8 cellular contexts compared by ENCODE assay signal in genomic region chr15:41934843-41935242, GRCh38. TPM values are rescaled to one million over a fixed set of nuclear protein-coding genes. Genes with fewer than 3 reads are reported as not detected.
DNase-seq lines count a peak whose midpoint lies in the region; ATAC-seq and TF ChIP-seq lines count a peak whose summit lies in the region.

No MANE protein-coding gene starts in this region.

- TF ChIP-seq RAD21 in HCT116 (IDR thresholded peaks at IDR 0.05; ENCODE audit: low read depth): no peak

- CTCF ChIA-PET in HCT116 (lab: Charles Lee): no interaction called here

- ATAC-seq in HCT116: peak; percentile 20
- peak; percentile 57 for ATAC-seq in central memory CD8-positive, alpha-beta T cell (replicated peaks; ENCODE audit: extremely low read depth, poor library complexity, severe bottlenecking)
- no peak for ATAC-seq in gastrocnemius medialis
- no peak for ATAC-seq in HG02588 (IDR thresholded peaks at IDR 0.05; ENCODE audit: unreplicated experiment)
- ATAC-seq in GM21367 (IDR thresholded peaks at IDR 0.05; ENCODE audit: unreplicated experiment): no peak

- H3K4me3 ChIP-seq in HCT116 (replicated peaks in 1 of 2; ENCODE audit: low read depth in 1 of 2, low read length in 2 of 2): 0 out of 4 replicates have a peak overlapping the region, but pooled peaks of 1 of the 2 experiments have one; percentile 7
- no peak overlapping the region for H3K4me3 ChIP-seq in gastrocnemius medialis

- in situ Hi-C loops in gastrocnemius medialis (cut with MboI; ENCODE audit: low sequenced_read_pairs in 4 of 4): no loop called here

- no peak for TF ChIP-seq POLR2A in HCT116 (IDR thresholded peaks at IDR 0.05; ENCODE audit: borderline replicate concordance, extremely low read depth, insufficient read depth, insufficient read length)
- no peak for TF ChIP-seq POLR2A in gastrocnemius medialis (IDR thresholded peaks at IDR 0.05)

- H3K9me3 ChIP-seq in HCT116 (ENCODE audit: control insufficient read depth in 1 of 2, insufficient read depth in 1 of 2, low read depth in 1 of 2, low read length in 2 of 2) (no peaks in the 10 kb centered on the region; a peak in 1 of 4 replicates), gastrocnemius medialis (no peaks in the 10 kb centered on the region)

- no peak overlapping the region for H2AFZ ChIP-seq in HCT116 (ENCODE audit: low read depth, low read length, poor library complexity, severe bottlenecking)

- no TSS peak for BruUV-seq in HCT116 (replicated peaks; lab: Mats Ljungman, UMichigan)

- no peaks in the 10 kb centered on the region for H3K9me3 Mint-ChIP-seq in central memory CD8-positive, alpha-beta T cell

- H3K4me1 ChIP-seq in HCT116 (ENCODE audit: control insufficient read depth in 1 of 2, insufficient read depth in 2 of 2, low read length in 2 of 2): peaks cover 46 to 91% of the 10 kb centered on the region in 2 experiments
- peaks cover 13 to 41% of the 10 kb centered on the region in 2 donors for H3K4me1 ChIP-seq in gastrocnemius medialis

- DNase-seq in HCT116 (ENCODE audit: low read depth, low spot score): no peak
- peak; percentile 57 for DNase-seq in activated CD4-positive, CD25-positive, alpha-beta regulatory T cell treated with anti-CD3 and anti-CD28 coated beads, Interleukin-2, amount 50 U/mL, for 72 hours
- peak; percentile 45 to 63 for DNase-seq in central memory CD8-positive, alpha-beta T cell (ENCODE audit: low spot score in 2 of 2)
- no peak for DNase-seq in gastrocnemius medialis
- DNase-seq in DMS79 treated with DMSO at 0.1 percent for 48 hours (lab: John Stamatoyannopoulos, UW): no peak
- no peak for DNase-seq in SIG-M5 (lab: John Stamatoyannopoulos, UW)

- peaks cover 47% of the 10 kb centered on the region for H3K4me1 Mint-ChIP-seq in central memory CD8-positive, alpha-beta T cell

- peak overlapping the region; percentile 51 for H3K9ac ChIP-seq in HCT116 (ENCODE audit: low read length)

- H4K20me1 ChIP-seq in HCT116 (ENCODE audit: insufficient read depth): no peaks in the 10 kb centered on the region

- no peak overlapping the region for H3K27ac ChIP-seq in HCT116 (ENCODE audit: low read depth, low read length)
- peak overlapping the region; percentile 43 to 69 (median 66) for H3K27ac ChIP-seq in gastrocnemius medialis

- peak overlapping the region; percentile 92 for H3K27ac Mint-ChIP-seq in central memory CD8-positive, alpha-beta T cell (ENCODE audit: low read depth)

- H3K36me3 Mint-ChIP-seq in central memory CD8-positive, alpha-beta T cell (ENCODE audit: insufficient read depth): peaks cover 19% of the 10 kb centered on the region

- H3K9me2 ChIP-seq in HCT116 (ENCODE audit: insufficient read depth): no peaks in the 10 kb centered on the region

- peaks cover 0 to 4% of the 10 kb centered on the region in 2 experiments; a peak in 1 of 4 replicates for H3K36me3 ChIP-seq in HCT116 (ENCODE audit: control insufficient read depth in 1 of 2, insufficient read depth in 2 of 2, low read length in 2 of 2)
- H3K36me3 ChIP-seq in gastrocnemius medialis: no peaks in the 10 kb centered on the region

- H3K27me3 Mint-ChIP-seq in central memory CD8-positive, alpha-beta T cell: no peaks in the 10 kb centered on the region

- peaks cover 52% of the 10 kb centered on the region; the same call in 1 of the 2 replicates for H3K79me2 ChIP-seq in HCT116 (ENCODE audit: insufficient read depth, low read length)

- H3K4me2 ChIP-seq in HCT116 (ENCODE audit: low read length): peak overlapping the region; percentile 78

- TF ChIP-seq CTCF in HCT116 (IDR thresholded peaks at IDR 0.05 in 2 of 3, conservative IDR thresholded peaks at IDR 0.05 in 1 of 3; ENCODE audit: borderline replicate concordance in 1 of 3, insufficient read depth in 1 of 3, low read depth in 2 of 3, low read length in 2 of 3) (no peak), gastrocnemius medialis (IDR thresholded peaks at IDR 0.05 in 4 of 5, conservative IDR thresholded peaks at IDR 0.05 in 1 of 5) (no peak)

- POLR2A ChIA-PET in HCT116 (lab: Charles Lee): interaction anchor here (1.1 kb wide), 1 partner anchor 16 kb away, joined by 3 read pairs; no protein-coding TSS in a partner anchor

- H3K27me3 ChIP-seq in HCT116 (ENCODE audit: insufficient read depth, low read length) (no peaks in the 10 kb centered on the region), gastrocnemius medialis (no peaks in the 10 kb centered on the region)

- H3K4me3 Mint-ChIP-seq in central memory CD8-positive, alpha-beta T cell: peak overlapping the region; percentile 62

- RAD21 ChIA-PET in HCT116 (lab: Charles Lee; ENCODE audit: low non-redundant PET in 1 of 2, low total read pairs in 2 of 2, uncharacterized antibody in 2 of 2, unreplicated experiment in 2 of 2): no interaction called here

- intact Hi-C loops in HCT116 (cut with micrococcal nuclease): loop anchor here (5.0 kb wide), 1 partner anchor 37 kb away; the partner anchor contains the start of gene EHD4
- intact Hi-C loops in gastrocnemius medialis (cut with DNase I; ENCODE audit: low total_unique reads): no loop called here

TF ChIP-seq in HCT116, 20 proteins besides CTCF, POLR2A, EP300 and RAD21:
- TF ChIP-seq JUND (IDR thresholded peaks at IDR 0.05): no peak
- no peak for TF ChIP-seq ZBTB33 (IDR thresholded peaks at IDR 0.05; ENCODE audit: extremely low read depth, insufficient replicate concordance, low read length)
- no peak for TF ChIP-seq EZH2phosphoT487 (IDR thresholded peaks at IDR 0.05; ENCODE audit: borderline replicate concordance)
- TF ChIP-seq SIN3A (IDR thresholded peaks at IDR 0.05; ENCODE audit: low read depth): no peak
- TF ChIP-seq EZH2 (IDR thresholded peaks at IDR 0.05): no peak
- TF ChIP-seq ZFX (IDR thresholded peaks at IDR 0.05): no peak
- no peak for TF ChIP-seq FOSL1 (IDR thresholded peaks at IDR 0.05; ENCODE audit: low read depth)
- no peak for TF ChIP-seq YY1 (IDR thresholded peaks at IDR 0.05; ENCODE audit: extremely low read depth, insufficient replicate concordance, low read depth, low read length)
- no peak for TF ChIP-seq SP1 (IDR thresholded peaks at IDR 0.05; ENCODE audit: low read depth)
- no peak for TF ChIP-seq EGR1 (IDR thresholded peaks at IDR 0.05; ENCODE audit: low read depth)
- TF ChIP-seq POLR2AphosphoS5 (IDR thresholded peaks at IDR 0.05; ENCODE audit: low read depth, low read length): no peak
- TF ChIP-seq, protein P1, sequence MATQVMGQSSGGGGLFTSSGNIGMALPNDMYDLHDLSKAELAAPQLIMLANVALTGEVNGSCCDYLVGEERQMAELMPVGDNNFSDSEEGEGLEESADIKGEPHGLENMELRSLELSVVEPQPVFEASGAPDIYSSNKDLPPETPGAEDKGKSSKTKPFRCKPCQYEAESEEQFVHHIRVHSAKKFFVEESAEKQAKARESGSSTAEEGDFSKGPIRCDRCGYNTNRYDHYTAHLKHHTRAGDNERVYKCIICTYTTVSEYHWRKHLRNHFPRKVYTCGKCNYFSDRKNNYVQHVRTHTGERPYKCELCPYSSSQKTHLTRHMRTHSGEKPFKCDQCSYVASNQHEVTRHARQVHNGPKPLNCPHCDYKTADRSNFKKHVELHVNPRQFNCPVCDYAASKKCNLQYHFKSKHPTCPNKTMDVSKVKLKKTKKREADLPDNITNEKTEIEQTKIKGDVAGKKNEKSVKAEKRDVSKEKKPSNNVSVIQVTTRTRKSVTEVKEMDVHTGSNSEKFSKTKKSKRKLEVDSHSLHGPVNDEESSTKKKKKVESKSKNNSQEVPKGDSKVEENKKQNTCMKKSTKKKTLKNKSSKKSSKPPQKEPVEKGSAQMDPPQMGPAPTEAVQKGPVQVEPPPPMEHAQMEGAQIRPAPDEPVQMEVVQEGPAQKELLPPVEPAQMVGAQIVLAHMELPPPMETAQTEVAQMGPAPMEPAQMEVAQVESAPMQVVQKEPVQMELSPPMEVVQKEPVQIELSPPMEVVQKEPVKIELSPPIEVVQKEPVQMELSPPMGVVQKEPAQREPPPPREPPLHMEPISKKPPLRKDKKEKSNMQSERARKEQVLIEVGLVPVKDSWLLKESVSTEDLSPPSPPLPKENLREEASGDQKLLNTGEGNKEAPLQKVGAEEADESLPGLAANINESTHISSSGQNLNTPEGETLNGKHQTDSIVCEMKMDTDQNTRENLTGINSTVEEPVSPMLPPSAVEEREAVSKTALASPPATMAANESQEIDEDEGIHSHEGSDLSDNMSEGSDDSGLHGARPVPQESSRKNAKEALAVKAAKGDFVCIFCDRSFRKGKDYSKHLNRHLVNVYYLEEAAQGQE (IDR thresholded peaks at IDR 0.05; ENCODE audit: low read depth): no peak
- no peak for TF ChIP-seq CBX3 (IDR thresholded peaks at IDR 0.05; ENCODE audit: low read depth)

RNA-seq across cellular contexts. Expression of gene EHD4, which starts 37.5 kb away (rescaled TPM):
- total RNA-seq in HCT116 (2021; ENCODE audit: unreplicated experiment) (28.0 TPM), gastrocnemius medialis (1 to 10 TPM; 3.8 to 7.1 (median 4.3) TPM)
- polyA plus RNA-seq in HCT116 (2012): 27.3 and 27.6 TPM in 2 replicates

RNA-seq across cellular contexts. Expression of gene SPTBN5, which starts 41.0 kb away (rescaled TPM):
- 0.96 TPM for total RNA-seq in HCT116 (2021; ENCODE audit: unreplicated experiment)
- polyA plus RNA-seq in HCT116 (2012): 0.76 and 0.90 TPM in 2 replicates
- total RNA-seq in gastrocnemius medialis: under 1 TPM in 3 of 4 donors, not detected in 1; 0.03 to 0.05 (median 0.04) TPM

Comparison
In these comparisons a context has a peak if more than half of its experiments do, and no peak if none do; other contexts are left out.
1. ATAC-seq: peak in HCT116 (single experiment) and central memory CD8-positive, alpha-beta T cell (single experiment); none in gastrocnemius medialis (0 of 2), HG02588 (single experiment) and GM21367 (single experiment).
2. DNase-seq: peak in activated CD4-positive, CD25-positive, alpha-beta regulatory T cell treated with anti-CD3 and anti-CD28 coated beads, Interleukin-2, amount 50 U/mL, for 72 hours (single experiment) and central memory CD8-positive, alpha-beta T cell (2 of 2); none in HCT116 (single experiment), gastrocnemius medialis (0 of 2), DMS79 treated with DMSO at 0.1 percent for 48 hours (single experiment) and SIG-M5 (single experiment).